ENCODE assay signal across 8 cellular contexts in the genomic region with DNA sequence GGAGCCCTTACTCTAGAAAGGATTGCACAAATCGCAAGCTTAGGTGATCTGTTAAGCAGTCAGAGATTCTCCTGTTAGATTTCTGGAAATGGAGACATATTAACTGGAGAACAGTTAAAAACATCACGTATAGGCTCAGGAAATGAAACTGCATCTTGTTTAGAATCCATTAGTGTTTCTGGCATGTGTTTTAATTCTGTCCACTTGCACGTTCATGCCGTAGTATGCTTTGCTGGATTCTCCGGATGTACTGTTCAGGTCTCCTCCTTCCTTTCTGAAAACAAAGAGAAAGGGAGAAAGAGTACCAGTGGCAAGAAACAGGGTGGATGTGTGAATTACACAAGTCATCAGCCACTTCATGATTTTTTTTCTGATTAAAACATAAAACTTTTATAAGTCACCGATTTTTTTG. TPM values are rescaled to one million over a fixed set of nuclear protein-coding genes. Genes with fewer than 3 reads are reported as not detected.
DNase-seq lines count a peak whose midpoint lies in the region; ATAC-seq, FAIRE-seq and TF ChIP-seq lines count a peak whose summit lies in the region.

No MANE protein-coding gene starts in this region.

- H3K27me3 ChIP-seq in HUES6 (ENCODE audit: control insufficient read depth, insufficient read depth, low read length) (peaks cover 32% of the 10 kb centered on the region), GM12878 (replicated peaks in 1 of 2; ENCODE audit: control insufficient read depth in 2 of 2, insufficient read depth in 2 of 2, low read length in 1 of 2) (peaks cover 3 to 9% of the 10 kb centered on the region in 2 experiments; a peak in 3 of 4 replicates), lower lobe of right lung (ENCODE audit: low read depth) (peaks cover 6% of the 10 kb centered on the region), upper lobe of right lung (no peaks in the 10 kb centered on the region)

- POLR2A ChIA-PET in GM12878 (lab: Charles Lee), result no interaction called here

- H3K4me2 ChIP-seq in GM12878 (ENCODE audit: control insufficient read depth, insufficient read depth), result peak overlapping the region; percentile 92

- in situ Hi-C loops in GM12878 (cut with MboI), result loop anchor here (10.0 kb wide), 1 partner anchor 264 kb away; no protein-coding TSS in a partner anchor

- H3K4me3 ChIP-seq in HUES6 (ENCODE audit: low read depth, low read length) (peak overlapping the region; percentile 92), GM12878 (peak overlapping the region; percentile 79), lower lobe of right lung (peak overlapping the region; percentile 74), upper lobe of right lung (peak overlapping the region; percentile 70)

- H3K9me3 Mint-ChIP-seq in Calu3 (ENCODE audit: low read depth, unreplicated experiment), result no peaks in the 10 kb centered on the region

- H3K9ac ChIP-seq in HUES6 (ENCODE audit: low read length) (peak overlapping the region; percentile 76), GM12878 (ENCODE audit: control insufficient read depth, insufficient read depth, low read length) (peak overlapping the region; percentile 43; the same call in 1 of the 2 replicates)

- RAD21 ChIA-PET in GM12878 (lab: Charles Lee; ENCODE audit: unreplicated experiment), result interaction anchor here (0.8 to 2.9 kb wide), 10 partner anchors 10 to 1579 kb away, joined by 3 to 14 read pairs (median 3); no protein-coding TSS in a partner anchor

- no peaks in the 10 kb centered on the region for H3K36me3 ChIP-seq in HUES6 (ENCODE audit: control insufficient read depth, insufficient read depth, low read length)
- no peaks in the 10 kb centered on the region for H3K36me3 ChIP-seq in GM12878 (ENCODE audit: control insufficient read depth in 2 of 2, insufficient read depth in 2 of 2, low read length in 1 of 2)
- H3K36me3 ChIP-seq in lower lobe of right lung, result no peaks in the 10 kb centered on the region
- no peaks in the 10 kb centered on the region for H3K36me3 ChIP-seq in upper lobe of right lung

- peak overlapping the region; percentile 89 for H3K27ac Mint-ChIP-seq in Calu3 (ENCODE audit: unreplicated experiment)

- no peaks in the 10 kb centered on the region for H3K9me3 ChIP-seq in HUES6 (ENCODE audit: control insufficient read depth, insufficient read depth, low read depth, low read length)
- H3K9me3 ChIP-seq in GM12878 (replicated peaks; ENCODE audit: control insufficient read depth, insufficient read depth, low read length), result no peaks in the 10 kb centered on the region
- H3K9me3 ChIP-seq in lower lobe of right lung, result no peaks in the 10 kb centered on the region
- no peaks in the 10 kb centered on the region for H3K9me3 ChIP-seq in upper lobe of right lung

- H3K27ac ChIP-seq in HUES6 (ENCODE audit: low read depth, low read length) (no peak overlapping the region), GM12878 (ENCODE audit: control insufficient read depth, insufficient read depth) (no peak overlapping the region), lower lobe of right lung (peak overlapping the region; percentile 70), upper lobe of right lung (peak overlapping the region; percentile 52)

- SMC1A ChIA-PET in GM12878 (lab: Charles Lee; ENCODE audit: uncharacterized antibody, unreplicated experiment), result interaction anchor here (0.6 to 5.3 kb wide), 15 partner anchors 10 to 1540 kb away, joined by 3 to 24 read pairs (median 3); no protein-coding TSS in a partner anchor

- CTCF ChIA-PET in Calu3 (lab: Charles Lee) (interaction anchor here (0.6 to 2.3 kb wide), 4 partner anchors 10 to 1237 kb away, joined by 3 to 6 read pairs (median 4); no protein-coding TSS in a partner anchor), GM12878 (lab: Yijun Ruan, JAX) (interaction anchor here (0.5 to 7.5 kb wide), 31 partner anchors 10 to 1901 kb away, joined by 3 to 104 read pairs (median 4); no protein-coding TSS in a partner anchor)

- H2AFZ ChIP-seq in GM12878 (ENCODE audit: control insufficient read depth, low read depth, low read length), result peak overlapping the region; percentile 81

- peaks cover 41% of the 10 kb centered on the region for H3K4me1 Mint-ChIP-seq in Calu3 (ENCODE audit: low read depth, unreplicated experiment)

- no peak for TF ChIP-seq EP300 in GM12878 (IDR thresholded peaks at IDR 0.05; ENCODE audit: borderline replicate concordance in 1 of 2, control insufficient read depth in 1 of 2, low read depth in 2 of 2, low read length in 2 of 2)

- no peaks in the 10 kb centered on the region for H3K27me3 Mint-ChIP-seq in Calu3 (ENCODE audit: unreplicated experiment)

- no peak for TF ChIP-seq RAD21 in GM12878 (IDR thresholded peaks at IDR 0.05; ENCODE audit: insufficient read depth, low read depth, low read length)

- no peaks in the 10 kb centered on the region for H4K20me1 ChIP-seq in GM12878 (ENCODE audit: control insufficient read depth, insufficient read depth)

- peak overlapping the region; percentile 82 for H3K4me3 Mint-ChIP-seq in Calu3 (ENCODE audit: low read depth, unreplicated experiment)

- no peak for TF ChIP-seq POLR2A in GM12878 (IDR thresholded peaks at IDR 0.05; ENCODE audit: low read depth, low read length)

- DNase-seq in Calu3 (no peak), GM12878 (ENCODE audit: low read depth, low spot score) (no peak), lower lobe of right lung (no peak), upper lobe of right lung (no peak)

- ATAC-seq in GM12878 (no peak), lower lobe of right lung (no peak), upper lobe of right lung (no peak), HG03520 (IDR thresholded peaks at IDR 0.05; ENCODE audit: unreplicated experiment) (no peak), HG03095 (IDR thresholded peaks at IDR 0.05; ENCODE audit: unreplicated experiment) (no peak), GM18868 (IDR thresholded peaks at IDR 0.05; ENCODE audit: unreplicated experiment) (no peak)

- no TSS peak for BruUV-seq in Calu3 (replicated peaks; lab: Mats Ljungman, UMichigan)
- BruUV-seq in GM12878 (replicated peaks; lab: Mats Ljungman, UMichigan), result no TSS peak

- peaks cover 17% of the 10 kb centered on the region for H3K79me2 ChIP-seq in GM12878 (ENCODE audit: control insufficient read depth, insufficient read depth, low read length)

- intact Hi-C loops in Calu3 (cut with micrococcal nuclease; ENCODE audit: unreplicated experiment), result loop anchor here (2.0 to 10.0 kb wide), 4 partner anchors 26 to 1239 kb away; no protein-coding TSS in a partner anchor
- intact Hi-C loops in GM12878 (cut with micrococcal nuclease; ENCODE audit: unreplicated experiment), result loop anchor here (5.0 kb wide), 4 partner anchors 136 to 1579 kb away; no protein-coding TSS in a partner anchor
- intact Hi-C loops in lower lobe of right lung (cut with DNase I), result no loop called here
- intact Hi-C loops in upper lobe of right lung (cut with DNase I), result no loop called here

- TF ChIP-seq CTCF in Calu3 (IDR thresholded peaks at IDR 0.05; ENCODE audit: unreplicated experiment) (no peak), GM12878 (IDR thresholded peaks at IDR 0.05 in 2 of 3, conservative IDR thresholded peaks at IDR 0.05 in 1 of 3; ENCODE audit: control insufficient read depth in 2 of 3, extremely low read depth in 1 of 3, insufficient read depth in 1 of 3, low read depth in 3 of 3, low read length in 3 of 3) (no peak), lower lobe of right lung (IDR thresholded peaks at IDR 0.05) (no peak), upper lobe of right lung (IDR thresholded peaks at IDR 0.05) (no peak)

- WGBS in GM12878 (ENCODE audit: insufficient coverage, insufficient replicate concordance, low lambda C conversion rate, missing lambda C conversion rate), result 0% methylated on average over 6 of the region's 6 CpGs

- H3K4me1 ChIP-seq in HUES6 (ENCODE audit: control insufficient read depth, insufficient read depth, low read length) (peaks cover 23% of the 10 kb centered on the region), GM12878 (ENCODE audit: control insufficient read depth, insufficient read depth, low read length) (peaks cover 17% of the 10 kb centered on the region), lower lobe of right lung (peaks cover 59% of the 10 kb centered on the region), upper lobe of right lung (peaks cover 26% of the 10 kb centered on the region)

- H3K36me3 Mint-ChIP-seq in Calu3 (ENCODE audit: insufficient read depth, unreplicated experiment), result peaks cover 72% of the 10 kb centered on the region

- peak; percentile 47 for FAIRE-seq in GM12878 (lab: Jason Lieb, UNC)

TF ChIP-seq in GM12878, 131 proteins besides CTCF, POLR2A, EP300 and RAD21:
- no peak for TF ChIP-seq ZBED1 (IDR thresholded peaks at IDR 0.05; ENCODE audit: borderline replicate concordance)
- TF ChIP-seq, protein P1, sequence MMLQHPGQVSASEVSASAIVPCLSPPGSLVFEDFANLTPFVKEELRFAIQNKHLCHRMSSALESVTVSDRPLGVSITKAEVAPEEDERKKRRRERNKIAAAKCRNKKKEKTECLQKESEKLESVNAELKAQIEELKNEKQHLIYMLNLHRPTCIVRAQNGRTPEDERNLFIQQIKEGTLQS (IDR thresholded peaks at IDR 0.05; ENCODE audit: borderline replicate concordance, extremely low read depth, low read depth, low read length), result no peak

RNA-seq across cellular contexts. Expression of a gene that starts 2.5 kb away (rescaled TPM):
- total RNA-seq in Calu3 (2022) (34.5 and 35.8 TPM in 2 replicates), GM12878 (2014; rRNA removed) (11.3 and 11.6 TPM in 2 replicates), GM12878 (2014; rRNA removed; fragmentation: Illumina TruSeq; extraction: Trizol) (6.9 and 7.4 TPM in 2 replicates), GM12878 (2021) (15.3 and 15.8 TPM in 2 replicates), lower lobe of right lung (22.9 TPM), upper lobe of right lung (16.8 TPM)
- 11.9 and 12.2 TPM in 2 replicates for total RNA-seq in GM12878 (2013; cell fraction: nucleolus; rRNA removed)
- polyA plus RNA-seq in GM12878 (2011; ENCODE audit: low read depth), result 1.8 TPM
- polyA plus RNA-seq in GM12878 (2011; rRNA removed) (1.5 and 1.6 TPM in 2 replicates), GM12878 (2014; fragmentation: Illumina TruSeq; extraction: Trizol) (9.4 and 11.5 TPM in 2 replicates), GM12878 (2014; fragmentation: Nextera tagmentation; extraction: Ambion mirVana) (1 to 10 TPM; 1.3 to 2.4 TPM), GM12878 (2014; rRNA removed) (7.9 and 10.2 TPM in 2 replicates), GM12878 (2016; fragmentation: Nextera tagmentation; extraction: Ambion mirVana) (1 to 10 TPM; 6.9 to 8.2 TPM)
- polyA plus RNA-seq in GM12878 (2011; cell fraction: cytosol; rRNA removed), result 1.6 and 2.1 TPM in 2 replicates
- 3.2 and 3.6 TPM in 2 replicates for polyA plus RNA-seq in GM12878 (2011; cell fraction: nucleus; rRNA removed)
- polyA plus RNA-seq in GM12878 (2012), result 3.3 and 4.0 TPM in 2 replicates
- polyA minus RNA-seq in GM12878 (2011; rRNA and poly(A)+ RNA removed), result 2.8 and 4.4 TPM in 2 replicates
- 0.83 and 1.1 TPM in 2 replicates for polyA minus RNA-seq in GM12878 (2011; cell fraction: cytosol; rRNA and poly(A)+ RNA removed)
- 6.4 and 11.5 TPM in 2 replicates for polyA minus RNA-seq in GM12878 (2011; cell fraction: nucleus; rRNA and poly(A)+ RNA removed)

Comparison
In these comparisons a context has a peak if more than half of its experiments do, and no peak if none do; other contexts are left out.
1. H3K27ac ChIP-seq: peak in lower lobe of right lung (single experiment) and upper lobe of right lung (single experiment); none in HUES6 (single experiment) and GM12878 (single experiment).
2. intact Hi-C loops: an anchor here in Calu3 (2.0 to 10.0 kb wide) and GM12878 (5.0 kb wide); none called in lower lobe of right lung and upper lobe of right lung.
3. Peak in every context shown above with its lines, with median percentiles within 50 percentile points of each other: H3K4me3 ChIP-seq.